ENCODE assay signal across 24 cellular contexts in the genomic region with DNA sequence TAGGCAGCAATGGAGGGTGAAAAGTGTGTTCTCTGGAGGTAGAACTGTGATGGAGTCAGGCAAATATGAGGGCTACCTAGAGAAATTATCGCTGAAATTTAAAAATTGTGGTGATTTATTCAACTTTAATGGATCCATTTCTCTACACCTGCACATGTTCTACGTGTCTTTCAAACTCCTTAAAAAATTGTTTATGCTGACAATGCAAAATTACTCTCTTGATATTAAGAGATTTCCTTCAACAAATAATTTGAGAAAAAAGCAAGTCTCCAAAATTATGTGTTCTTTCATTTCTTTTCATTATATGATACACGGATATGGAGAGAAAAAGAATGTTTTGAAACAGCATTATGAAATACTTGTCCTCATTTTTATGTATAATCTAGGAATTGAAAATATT.
"Had no signal": no experiment of that assay in that cellular context is flagged by ENCODE, and none has a peak within 500 bp of the region (broad histone marks: within the 10 kb centered on the region; RNA-seq: fewer than 3 reads in every experiment).

No MANE protein-coding gene starts in this region.

- DNase-seq: colonic mucosa; cortex of kidney; effector CD8-positive, alpha-beta T cell; effector memory CD8-positive, alpha-beta T cell; endodermal cell; erythroblast; esophagus squamous epithelium; foreskin fibroblast; heart left ventricle; hypothalamus; immature natural killer cell; islet precursor cell; kidney; kidney glomerular epithelial cell; left lung; left ventricle myocardium superior; lower lobe of right lung; mesenchymal stem cell; mucosa of descending colon; naive B cell had no signal

- H3K4me1 ChIP-seq: colonic mucosa, esophagus squamous epithelium, gastroesophageal sphincter, heart left ventricle, left lung, lower lobe of right lung had no signal

- H2AFZ ChIP-seq: hepatocyte had no signal

- H3K36me3 ChIP-seq: colonic mucosa, esophagus squamous epithelium, gastroesophageal sphincter, heart left ventricle, left lung, lower lobe of right lung had no signal

- ATAC-seq: effector memory CD8-positive, alpha-beta T cell; esophagus mucosa; gastroesophageal sphincter; heart left ventricle; left lung; left ventricle myocardium superior; lower lobe of right lung; mucosa of descending colon had no signal

- H3K4me3 ChIP-seq: colonic mucosa, esophagus squamous epithelium, gastroesophageal sphincter, heart left ventricle, hepatocyte, left lung, lower lobe of right lung, mucosa of descending colon had no signal

- H3K27me3 ChIP-seq: colonic mucosa, esophagus squamous epithelium, gastroesophageal sphincter, heart left ventricle, hepatocyte, left lung had no signal

- H3K79me2 ChIP-seq: hepatocyte had no signal

- H3K4me2 ChIP-seq: hepatocyte had no signal

- H3K27ac ChIP-seq: colonic mucosa, epithelial cell of prostate, esophagus squamous epithelium, gastroesophageal sphincter, heart left ventricle, hepatocyte, left lung, lower lobe of right lung had no signal

- H3K9me3 ChIP-seq: colonic mucosa, esophagus squamous epithelium, gastroesophageal sphincter, left lung, lower lobe of right lung, mucosa of descending colon had no signal
